8 cellular contexts compared by ENCODE assay signal in genomic region chrX:14697453-14697852, GRCh38.
DNase-seq lines count a peak whose midpoint lies in the region; ATAC-seq lines count a peak whose summit lies in the region.

No MANE protein-coding gene starts in this region.

- H3K9me3 Mint-ChIP-seq in natural killer cell treated with Interleukin-12 subunit alpha and Interleukin-12 subunit beta and Interleukin-15 and Interleukin-18, amount 100 ng/mL, for 72 hours = peaks cover 11% of the 10 kb centered on the region

- peak; percentile 7 for DNase-seq in DMS153 (lab: John Stamatoyannopoulos, UW)
- DNase-seq in DMS153 treated with DMSO at 0.1 percent for 48 hours (lab: John Stamatoyannopoulos, UW; ENCODE audit: unreplicated experiment) = no peak
- DNase-seq in M059J (ENCODE audit: low read depth) = peak; percentile 42
- peak; percentile 47 for DNase-seq in activated CD8-positive, alpha-beta memory T cell treated with anti-CD3 and anti-CD28 coated beads, Interleukin-2, amount 50 U/mL, for 48 hours
- DNase-seq in left colon = peak in 1 of 2 donors; percentile 63
- no peak for DNase-seq in natural killer cell treated with Interleukin-12 subunit alpha and Interleukin-12 subunit beta and Interleukin-15 and Interleukin-18, amount 100 ng/mL, for 72 hours (ENCODE audit: low spot score)
- no peak for DNase-seq in inferior parietal cortex (ENCODE audit: extremely low spot score)

- H3K4me3 Mint-ChIP-seq in natural killer cell treated with Interleukin-12 subunit alpha and Interleukin-12 subunit beta and Interleukin-15 and Interleukin-18, amount 100 ng/mL, for 72 hours = no peak overlapping the region

- intact Hi-C loops in left colon (cut with DNase I, micrococcal nuclease) = no loop called here

- H3K36me3 Mint-ChIP-seq in natural killer cell treated with Interleukin-12 subunit alpha and Interleukin-12 subunit beta and Interleukin-15 and Interleukin-18, amount 100 ng/mL, for 72 hours = no peaks in the 10 kb centered on the region

- no peaks in the 10 kb centered on the region for H3K4me1 Mint-ChIP-seq in natural killer cell treated with Interleukin-12 subunit alpha and Interleukin-12 subunit beta and Interleukin-15 and Interleukin-18, amount 100 ng/mL, for 72 hours (ENCODE audit: low read depth in 2 of 2)

- no peaks in the 10 kb centered on the region for H3K27me3 Mint-ChIP-seq in natural killer cell treated with Interleukin-12 subunit alpha and Interleukin-12 subunit beta and Interleukin-15 and Interleukin-18, amount 100 ng/mL, for 72 hours

- no peak overlapping the region for H3K27ac Mint-ChIP-seq in natural killer cell treated with Interleukin-12 subunit alpha and Interleukin-12 subunit beta and Interleukin-15 and Interleukin-18, amount 100 ng/mL, for 72 hours

- peak; percentile 98 for ATAC-seq in GM19351 (IDR thresholded peaks at IDR 0.05; ENCODE audit: unreplicated experiment)
- ATAC-seq in left colon = peak; percentile 78
- ATAC-seq in natural killer cell treated with Interleukin-12 subunit alpha and Interleukin-12 subunit beta and Interleukin-15 and Interleukin-18, amount 100 ng/mL, for 72 hours = no peak

Comparison
In these comparisons a context has a peak if more than half of its experiments do, and no peak if none do; other contexts are left out.
1. DNase-seq: peak in DMS153 (single experiment), M059J (single experiment) and activated CD8-positive, alpha-beta memory T cell treated with anti-CD3 and anti-CD28 coated beads, Interleukin-2, amount 50 U/mL, for 48 hours (single experiment); none in DMS153 treated with DMSO at 0.1 percent for 48 hours (single experiment), natural killer cell treated with Interleukin-12 subunit alpha and Interleukin-12 subunit beta and Interleukin-15 and Interleukin-18, amount 100 ng/mL, for 72 hours (single experiment) and inferior parietal cortex (single experiment).
2. ATAC-seq: peak in GM19351 (single experiment) and left colon (single experiment); none in natural killer cell treated with Interleukin-12 subunit alpha and Interleukin-12 subunit beta and Interleukin-15 and Interleukin-18, amount 100 ng/mL, for 72 hours (0 of 2).